10 cellular contexts compared by ENCODE assay signal in the genomic region with DNA sequence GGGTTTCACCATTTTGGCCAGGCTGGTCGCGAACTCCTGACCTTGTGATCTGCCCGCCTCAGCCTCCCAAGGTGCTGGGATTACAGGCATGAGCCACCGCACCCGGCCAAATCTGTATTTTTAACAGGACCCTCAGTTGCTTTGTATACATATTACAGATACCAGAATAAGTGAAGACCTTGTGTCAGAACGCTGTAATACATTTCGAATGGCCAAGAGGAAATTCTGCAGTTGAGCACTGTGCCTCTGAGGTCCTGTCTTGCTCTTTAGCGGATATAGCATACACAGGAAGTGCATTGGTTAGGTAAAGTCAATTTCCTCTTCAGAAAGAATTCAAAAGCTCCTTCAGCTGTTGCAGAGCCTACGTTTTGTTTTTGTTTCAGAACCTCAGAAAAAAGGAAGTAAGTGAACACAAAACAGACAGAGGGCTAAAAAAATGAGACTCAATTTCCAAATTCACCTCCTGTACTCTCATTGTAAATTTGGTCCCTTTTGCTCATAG. TPM values are rescaled to one million over a fixed set of nuclear protein-coding genes. Genes with fewer than 3 reads are reported as not detected.
DNase-seq lines count a peak whose midpoint lies in the region; ATAC-seq and TF ChIP-seq lines count a peak whose summit lies in the region.
"Had no signal": no experiment of that assay in that cellular context is flagged by ENCODE, and none has a peak within 500 bp of the region (broad histone marks: within the 10 kb centered on the region; RNA-seq: fewer than 3 reads in every experiment).

No MANE protein-coding gene starts in this region.

- no peak overlapping the region for H3K4me3 ChIP-seq in trophoblast cell (ENCODE audit: low read depth, low read length)
- H3K4me3 ChIP-seq in BE2C (ENCODE audit: low read depth, low read length), result no peak overlapping the region
- H3K4me3 ChIP-seq: SJSA1 had no signal

- H3K4me1 ChIP-seq in trophoblast cell (ENCODE audit: control insufficient read depth in 1 of 2, insufficient read depth in 2 of 2, low read length in 2 of 2) (peaks cover 0 to under 1% of the 10 kb centered on the region in 2 experiments), BE2C (no peaks in the 10 kb centered on the region)

- H3K14ac ChIP-seq in trophoblast cell (ENCODE audit: low read length), result no peak overlapping the region

- WGBS in trophoblast cell (ENCODE audit: extremely low coverage, insufficient coverage, insufficient read length), result no CpG with 5 or more reads among the region's 9 CpGs

- no peak overlapping the region for H2AFZ ChIP-seq in trophoblast cell (ENCODE audit: insufficient read depth, low read length, poor library complexity)

- peak overlapping the region; percentile 97 for H3K27ac Mint-ChIP-seq in T-helper 17 cell
- H3K27ac Mint-ChIP-seq in mesothelial cell of epicardium, result peak overlapping the region; percentile 64

- TF ChIP-seq CTCF in mesothelial cell of epicardium (IDR thresholded peaks at IDR 0.05; ENCODE audit: unreplicated experiment) (no peak), BE2C (IDR thresholded peaks at IDR 0.05; ENCODE audit: low read depth, low read length) (no peak)

- ATAC-seq in activated CD4-positive, CD25-positive, alpha-beta regulatory T cell treated with anti-CD3 and anti-CD28 coated beads, Interleukin-2, amount 50 U/mL, for 24 hours, result peak; percentile 58 to 61
- ATAC-seq in HG03045 (IDR thresholded peaks at IDR 0.05; ENCODE audit: unreplicated experiment) (peak; percentile 71), T-helper 17 cell (peak; percentile 95)

- H2AK5ac ChIP-seq in trophoblast cell (ENCODE audit: low read length), result no peak overlapping the region

- no peaks in the 10 kb centered on the region for H3K9me3 ChIP-seq in T-helper 17 cell (ENCODE audit: control insufficient read depth, low read length, poor library complexity, severe bottlenecking)
- H3K9me3 ChIP-seq in trophoblast cell (ENCODE audit: insufficient read depth, low read depth, low read length), result no peaks in the 10 kb centered on the region
- H3K9me3 ChIP-seq in BE2C, result no peaks in the 10 kb centered on the region
- H3K9me3 ChIP-seq: SJSA1 had no signal

- H3K4me3 Mint-ChIP-seq in T-helper 17 cell, result peak overlapping the region; percentile 86
- no peak overlapping the region for H3K4me3 Mint-ChIP-seq in mesothelial cell of epicardium

- H3K27me3 ChIP-seq in trophoblast cell (ENCODE audit: insufficient read depth, low read length) (no peaks in the 10 kb centered on the region), BE2C (no peaks in the 10 kb centered on the region)
- H3K27me3 ChIP-seq: SJSA1 had no signal

- H4K12ac ChIP-seq in trophoblast cell (ENCODE audit: low read depth, low read length), result no peak overlapping the region

- H3K4ac ChIP-seq in trophoblast cell (ENCODE audit: low read depth, low read length), result no peak overlapping the region

- H2BK5ac ChIP-seq in trophoblast cell (ENCODE audit: low read depth, low read length, poor library complexity), result no peak overlapping the region

- H2BK12ac ChIP-seq in trophoblast cell (ENCODE audit: low read length), result no peak overlapping the region

- H3K27me3 Mint-ChIP-seq in T-helper 17 cell, result no peaks in the 10 kb centered on the region
- no peaks in the 10 kb centered on the region for H3K27me3 Mint-ChIP-seq in mesothelial cell of epicardium (ENCODE audit: low read depth)

- DNase-seq in activated CD4-positive, CD25-positive, alpha-beta regulatory T cell treated with anti-CD3 and anti-CD28 coated beads, Interleukin-2, amount 50 U/mL, for 72 hours, result no peak
- DNase-seq in T-helper 17 cell, result no peak
- DNase-seq in mesothelial cell of epicardium (ENCODE audit: low spot score in 2 of 2, unreplicated experiment in 2 of 2), result no peak
- no peak for DNase-seq in trophoblast cell
- DNase-seq in NCI-H2171 (lab: John Stamatoyannopoulos, UW), result no peak
- DNase-seq in BE2C, result no peak

- no peak overlapping the region for H3K18ac ChIP-seq in trophoblast cell (ENCODE audit: low read length)

- no peaks in the 10 kb centered on the region for H3K9me3 Mint-ChIP-seq in mesothelial cell of epicardium

- H3K79me2 ChIP-seq in trophoblast cell (ENCODE audit: control insufficient read depth, insufficient read depth, low read length, poor library complexity), result peaks cover 2% of the 10 kb centered on the region

- no peak overlapping the region for H3K23ac ChIP-seq in trophoblast cell (ENCODE audit: low read length)

- H3K4me2 ChIP-seq in trophoblast cell (ENCODE audit: low read length), result no peak overlapping the region

- H3K9ac ChIP-seq in trophoblast cell (ENCODE audit: low read length), result no peak overlapping the region

- no peak overlapping the region for H3K27ac ChIP-seq in trophoblast cell (ENCODE audit: low read depth, low read length)
- H3K27ac ChIP-seq: 22Rv1, SJSA1 had no signal

- H4K8ac ChIP-seq in trophoblast cell (ENCODE audit: low read depth, low read length), result no peak overlapping the region

- no peak overlapping the region for H4K91ac ChIP-seq in trophoblast cell (ENCODE audit: low read depth, low read length)

- peaks cover 2% of the 10 kb centered on the region for H3K36me3 Mint-ChIP-seq in T-helper 17 cell (ENCODE audit: low read depth)
- H3K36me3 Mint-ChIP-seq in mesothelial cell of epicardium, result peaks cover 7% of the 10 kb centered on the region

- H3K79me1 ChIP-seq in trophoblast cell (ENCODE audit: low read length), result no peaks in the 10 kb centered on the region

- H3K4me1 Mint-ChIP-seq in T-helper 17 cell (peaks cover 46% of the 10 kb centered on the region), mesothelial cell of epicardium (no peaks in the 10 kb centered on the region)

- H3K36me3 ChIP-seq in trophoblast cell (ENCODE audit: control insufficient read depth in 1 of 2, insufficient read depth in 2 of 2, low read length in 2 of 2), result peaks cover 5 to 14% of the 10 kb centered on the region in 2 experiments
- no peaks in the 10 kb centered on the region for H3K36me3 ChIP-seq in BE2C
- H3K36me3 ChIP-seq: SJSA1 had no signal

- no peak overlapping the region for H2BK120ac ChIP-seq in trophoblast cell (ENCODE audit: insufficient read depth, low read length, poor library complexity)

RNA-seq across cellular contexts. Expression of a gene that starts 15.7 kb away (rescaled TPM):
- 10 to 100 TPM; 46.1 to 46.7 TPM for total RNA-seq in T-helper 17 cell
- total RNA-seq in mesothelial cell of epicardium, result 6.7 to 8.0 TPM (median 7.6 TPM) in 3 replicates
- 11.8 and 11.9 TPM in 2 replicates for polyA plus RNA-seq in trophoblast cell (2013)
- polyA plus RNA-seq in BE2C (2012; ENCODE audit: insufficient read depth, insufficient read length, low read depth), result 8.9 TPM

RNA-seq across cellular contexts. Expression of a gene that starts 22.9 kb away (rescaled TPM):
- total RNA-seq in T-helper 17 cell, result 1 to 10 TPM; 2.7 to 4.2 TPM
- 9.7 to 11.3 TPM (median 10.6 TPM) in 3 replicates for total RNA-seq in mesothelial cell of epicardium
- polyA plus RNA-seq in trophoblast cell (2013), result 7.0 TPM in 2 replicates
- polyA plus RNA-seq in BE2C (2012; ENCODE audit: insufficient read depth, insufficient read length, low read depth), result 0.42 TPM
